In the genomic region with DNA sequence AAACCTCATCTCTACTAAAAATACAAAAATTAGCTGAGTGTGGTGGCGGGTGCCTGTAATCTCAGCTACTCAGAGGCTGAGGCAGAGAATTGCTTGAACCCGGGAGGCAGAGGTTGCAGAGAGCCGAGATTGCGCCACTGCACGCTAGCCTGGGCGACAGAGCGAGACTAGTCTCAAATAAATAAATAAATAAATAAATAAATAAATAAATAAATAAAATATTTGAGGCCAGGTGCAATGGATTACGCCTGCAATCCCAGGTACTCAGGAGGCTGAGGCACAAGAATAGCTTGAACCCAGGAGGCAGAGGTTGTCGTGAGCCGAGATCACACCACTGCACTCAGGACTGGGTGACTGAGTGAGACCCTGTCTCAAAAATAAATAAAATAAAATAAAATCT, we compare ENCODE assay signal across 3 cellular contexts. TPM values are rescaled to one million over a fixed set of nuclear protein-coding genes. Genes with fewer than 3 reads are reported as not detected.
DNase-seq lines count a peak whose midpoint lies in the region; ATAC-seq, FAIRE-seq and TF ChIP-seq lines count a peak whose summit lies in the region.
"Not testable (repeated sequence)": the region's sequence is repeated elsewhere in the genome, so short reads cannot be mapped to it uniquely, and the experiment has no call there.
"Had no signal": no experiment of that assay in that cellular context is flagged by ENCODE, and none has a peak within 500 bp of the region (broad histone marks: within the 10 kb centered on the region; RNA-seq: fewer than 3 reads in every experiment).

No MANE protein-coding gene starts in this region.

- not testable (repeated sequence) for H3K36me3 ChIP-seq in HEK293 (ENCODE audit: control insufficient read depth in 2 of 2, insufficient read depth in 1 of 2, low read length in 2 of 2)

- ATAC-seq in A549, result not testable (repeated sequence)

- POLR2A ChIA-PET in A549 (lab: Yijun Ruan, JAX); HEK293 (lab: Yijun Ruan, JAX): not testable (repeated sequence)

- 52% methylated on average over 9 of the region's 10 CpGs for WGBS in A549 (ENCODE audit: missing lambda C conversion rate)

- not testable (repeated sequence) for TF ChIP-seq CTCF in A549 (IDR thresholded peaks at IDR 0.05); HEK293 (tag by site-specific recombination; IDR thresholded peaks at IDR 0.05)

- H3K27ac ChIP-seq in A549; HEK293 (ENCODE audit: extremely low read depth, low read depth, low read length): not testable (repeated sequence)

- not testable (repeated sequence) for TF ChIP-seq EP300 in A549 (IDR thresholded peaks at IDR 0.05)

- not testable (repeated sequence) for H3K9me3 ChIP-seq in A549; HEK293 (ENCODE audit: control insufficient read depth, insufficient read depth, low read depth, low read length)

- H3K4me3 ChIP-seq in A549; HEK293 (ENCODE audit: low read depth, low read length): not testable (repeated sequence)

- not testable (repeated sequence) for DNase-seq in A549 (ENCODE audit: low read depth in 1 of 2, low spot score in 1 of 2)

- not testable (repeated sequence) for TF ChIP-seq RAD21 in A549 (conservative IDR thresholded peaks at IDR 0.05 in 1 of 2, IDR thresholded peaks at IDR 0.05 in 1 of 2)

- not testable (repeated sequence) for H3K4me1 ChIP-seq in A549; HEK293 (ENCODE audit: control insufficient read depth, insufficient read depth, low read length)

- TF ChIP-seq POLR2A in A549 (IDR thresholded peaks at IDR 0.05; ENCODE audit: low read length), result not testable (repeated sequence)

- CTCF ChIA-PET in A549 (lab: Yijun Ruan, JAX); HEK293 (lab: Yijun Ruan, JAX): not testable (repeated sequence)

- H3K4me2 ChIP-seq in A549, result not testable (repeated sequence)

- not testable (repeated sequence) for FAIRE-seq in A549 (lab: Jason Lieb, UNC)

TF ChIP-seq in A549, 52 proteins besides CTCF, POLR2A, EP300 and RAD21:
- 0 out of 2 replicates have a peak, but pooled peaks have one; percentile 8 for TF ChIP-seq ZC3H11A (IDR thresholded peaks at IDR 0.05)

TF ChIP-seq in HEK293, 187 proteins besides CTCF, POLR2A, EP300 and RAD21:
- TF ChIP-seq ZNF202 (tag by site-specific recombination; IDR thresholded peaks at IDR 0.05; ENCODE audit: borderline replicate concordance), result 0 out of 2 replicates have a peak, but pooled peaks have one; percentile 10
- TF ChIP-seq, protein P1, sequence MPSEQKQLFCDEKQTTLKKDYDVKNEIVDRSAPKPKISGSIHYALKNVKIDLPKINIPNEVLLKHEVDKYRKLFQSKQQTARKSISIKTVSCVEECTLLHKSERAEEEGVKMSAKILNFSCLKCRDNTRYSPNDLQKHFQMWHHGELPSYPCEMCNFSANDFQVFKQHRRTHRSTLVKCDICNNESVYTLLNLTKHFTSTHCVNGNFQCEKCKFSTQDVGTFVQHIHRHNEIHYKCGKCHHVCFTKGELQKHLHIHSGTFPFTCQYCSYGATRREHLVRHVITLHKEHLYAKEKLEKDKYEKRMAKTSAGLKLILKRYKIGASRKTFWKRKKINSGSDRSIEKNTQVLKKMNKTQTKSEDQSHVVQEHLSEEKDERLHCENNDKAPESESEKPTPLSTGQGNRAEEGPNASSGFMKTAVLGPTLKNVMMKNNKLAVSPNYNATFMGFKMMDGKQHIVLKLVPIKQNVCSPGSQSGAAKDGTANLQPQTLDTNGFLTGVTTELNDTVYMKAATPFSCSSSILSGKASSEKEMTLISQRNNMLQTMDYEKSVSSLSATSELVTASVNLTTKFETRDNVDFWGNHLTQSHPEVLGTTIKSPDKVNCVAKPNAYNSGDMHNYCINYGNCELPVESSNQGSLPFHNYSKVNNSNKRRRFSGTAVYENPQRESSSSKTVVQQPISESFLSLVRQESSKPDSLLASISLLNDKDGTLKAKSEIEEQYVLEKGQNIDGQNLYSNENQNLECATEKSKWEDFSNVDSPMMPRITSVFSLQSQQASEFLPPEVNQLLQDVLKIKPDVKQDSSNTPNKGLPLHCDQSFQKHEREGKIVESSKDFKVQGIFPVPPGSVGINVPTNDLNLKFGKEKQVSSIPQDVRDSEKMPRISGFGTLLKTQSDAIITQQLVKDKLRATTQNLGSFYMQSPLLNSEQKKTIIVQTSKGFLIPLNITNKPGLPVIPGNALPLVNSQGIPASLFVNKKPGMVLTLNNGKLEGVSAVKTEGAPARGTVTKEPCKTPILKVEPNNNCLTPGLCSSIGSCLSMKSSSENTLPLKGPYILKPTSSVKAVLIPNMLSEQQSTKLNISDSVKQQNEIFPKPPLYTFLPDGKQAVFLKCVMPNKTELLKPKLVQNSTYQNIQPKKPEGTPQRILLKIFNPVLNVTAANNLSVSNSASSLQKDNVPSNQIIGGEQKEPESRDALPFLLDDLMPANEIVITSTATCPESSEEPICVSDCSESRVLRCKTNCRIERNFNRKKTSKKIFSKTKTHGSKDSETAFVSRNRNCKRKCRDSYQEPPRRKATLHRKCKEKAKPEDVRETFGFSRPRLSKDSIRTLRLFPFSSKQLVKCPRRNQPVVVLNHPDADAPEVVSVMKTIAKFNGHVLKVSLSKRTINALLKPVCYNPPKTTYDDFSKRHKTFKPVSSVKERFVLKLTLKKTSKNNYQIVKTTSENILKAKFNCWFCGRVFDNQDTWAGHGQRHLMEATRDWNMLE (tag by site-specific recombination; conservative IDR thresholded peaks at IDR 0.05; ENCODE audit: low read depth), result peak; percentile 53; the same call in 1 of the 2 replicates
- peak; percentile 36 for TF ChIP-seq ZNF555 (tag by site-specific recombination; conservative IDR thresholded peaks at IDR 0.05)
- TF ChIP-seq, protein P2, sequence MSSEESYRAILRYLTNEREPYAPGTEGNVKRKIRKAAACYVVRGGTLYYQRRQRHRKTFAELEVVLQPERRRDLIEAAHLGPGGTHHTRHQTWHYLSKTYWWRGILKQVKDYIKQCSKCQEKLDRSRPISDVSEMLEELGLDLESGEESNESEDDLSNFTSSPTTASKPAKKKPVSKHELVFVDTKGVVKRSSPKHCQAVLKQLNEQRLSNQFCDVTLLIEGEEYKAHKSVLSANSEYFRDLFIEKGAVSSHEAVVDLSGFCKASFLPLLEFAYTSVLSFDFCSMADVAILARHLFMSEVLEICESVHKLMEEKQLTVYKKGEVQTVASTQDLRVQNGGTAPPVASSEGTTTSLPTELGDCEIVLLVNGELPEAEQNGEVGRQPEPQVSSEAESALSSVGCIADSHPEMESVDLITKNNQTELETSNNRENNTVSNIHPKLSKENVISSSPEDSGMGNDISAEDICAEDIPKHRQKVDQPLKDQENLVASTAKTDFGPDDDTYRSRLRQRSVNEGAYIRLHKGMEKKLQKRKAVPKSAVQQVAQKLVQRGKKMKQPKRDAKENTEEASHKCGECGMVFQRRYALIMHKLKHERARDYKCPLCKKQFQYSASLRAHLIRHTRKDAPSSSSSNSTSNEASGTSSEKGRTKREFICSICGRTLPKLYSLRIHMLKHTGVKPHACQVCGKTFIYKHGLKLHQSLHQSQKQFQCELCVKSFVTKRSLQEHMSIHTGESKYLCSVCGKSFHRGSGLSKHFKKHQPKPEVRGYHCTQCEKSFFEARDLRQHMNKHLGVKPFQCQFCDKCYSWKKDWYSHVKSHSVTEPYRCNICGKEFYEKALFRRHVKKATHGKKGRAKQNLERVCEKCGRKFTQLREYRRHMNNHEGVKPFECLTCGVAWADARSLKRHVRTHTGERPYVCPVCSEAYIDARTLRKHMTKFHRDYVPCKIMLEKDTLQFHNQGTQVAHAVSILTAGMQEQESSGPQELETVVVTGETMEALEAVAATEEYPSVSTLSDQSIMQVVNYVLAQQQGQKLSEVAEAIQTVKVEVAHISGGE (tag by site-specific recombination; conservative IDR thresholded peaks at IDR 0.05; ENCODE audit: low read depth), result peak; percentile 33; the same call in 1 of the 2 replicates
- TF ChIP-seq ZNF394 (tag by site-specific recombination; IDR thresholded peaks at IDR 0.05; ENCODE audit: borderline replicate concordance), result peak; percentile 64; the same call in 1 of the 2 replicates
- peak; percentile 26 for TF ChIP-seq ZNF623 (tag by site-specific recombination; IDR thresholded peaks at IDR 0.05)
- TF ChIP-seq ZNF426 (tag by site-specific recombination; IDR thresholded peaks at IDR 0.05), result peak; percentile 51

RNA-seq across cellular contexts. Expression of a gene that starts 20.5 kb away (rescaled TPM):
- polyA plus RNA-seq in A549 (2011; rRNA removed) (0.05 and 0.08 TPM in 2 replicates), A549 (2017; fragmentation: RNase III; extraction: RNeasy Plus Mini Kit Qiagen cat#74134 plus additional on column Dnase treatment) (0.03 to 0.04 TPM in 2 of 3 replicates, not detected in the other)
- polyA plus RNA-seq in A549 (2012; cell fraction: cytosol; rRNA removed), result 0.01 TPM in 2 replicates
- under 0.01 and 0.01 TPM in 2 replicates for polyA plus RNA-seq in A549 (2012; cell fraction: nucleus; rRNA removed)
- polyA minus RNA-seq in A549 (2011; rRNA and poly(A)+ RNA removed), result 0.05 and 0.12 TPM in 2 replicates
- polyA plus RNA-seq: CD14-positive monocyte had no signal
